12 cellular contexts compared by ENCODE assay signal in genomic region chrX:12972867-12973560, GRCh38. TPM values are rescaled to one million over a fixed set of nuclear protein-coding genes. Genes with fewer than 3 reads are reported as not detected.
A peak's percentile ranks its signal among the peaks of the same experiment; 100 is the strongest.
DNase-seq lines count a peak whose midpoint lies in the region; ATAC-seq and TF ChIP-seq lines count a peak whose summit lies in the region.
"Had no signal": no experiment of that assay in that cellular context is flagged by ENCODE, and none has a peak within 500 bp of the region (broad histone marks: within the 10 kb centered on the region; RNA-seq: fewer than 3 reads in every experiment).

No MANE protein-coding gene starts in this region.

- 60% methylated on average over 12 of the region's 12 CpGs for WGBS in right lobe of liver (ENCODE audit: insufficient coverage, low coverage, low lambda C conversion rate, missing lambda C conversion rate)

- no peaks in the 10 kb centered on the region for H3K9me3 Mint-ChIP-seq in activated CD4-positive, alpha-beta T cell treated with anti-CD3 and anti-CD28 coated beads for 36 hours (ENCODE audit: low read depth)
- no peaks in the 10 kb centered on the region for H3K9me3 Mint-ChIP-seq in activated T-helper 2 cell treated with anti-CD3 and anti-CD28 coated beads, Interferon-gamma antibody, Interleukin-2, Interleukin-4, amounts not matched to agents 10 μg/mL and 5 μg/mL and 100 μg/mL, durations not matched to agents 14 hours and 24 hours and 36 hours

- no peaks in the 10 kb centered on the region for H3K9me3 ChIP-seq in right lobe of liver

- no peak for TF ChIP-seq CTCF in right lobe of liver (IDR thresholded peaks at IDR 0.05)

- DNase-seq in activated CD4-positive, alpha-beta T cell treated with anti-CD3 and anti-CD28 coated beads for 36 hours: no peak
- no peak for DNase-seq in activated CD4-positive, alpha-beta T cell treated with anti-CD3 and anti-CD28 coated beads, Interleukin-2, amount 50 U/mL, for 48 hours
- DNase-seq in activated T-helper 2 cell treated with anti-CD3 and anti-CD28 coated beads, Interferon-gamma antibody, Interleukin-2, Interleukin-4, amounts not matched to agents 10 μg/mL and 5 μg/mL and 100 μg/mL, durations not matched to agents 14 hours and 24 hours and 36 hours (ENCODE audit: low spot score): no peak
- DNase-seq in right lobe of liver (no peak), HCEC 1CT (no peak)
- DNase-seq: ACHN, H9, NCI-H774 had no signal

- peak overlapping the region; percentile 96 for H3K27ac Mint-ChIP-seq in activated CD4-positive, alpha-beta T cell treated with anti-CD3 and anti-CD28 coated beads for 36 hours
- H3K27ac Mint-ChIP-seq in activated T-helper 2 cell treated with anti-CD3 and anti-CD28 coated beads, Interferon-gamma antibody, Interleukin-2, Interleukin-4, amounts not matched to agents 10 μg/mL and 5 μg/mL and 100 μg/mL, durations not matched to agents 14 hours and 24 hours and 36 hours: peak overlapping the region; percentile 95

- no peak for TF ChIP-seq POLR2A in right lobe of liver (IDR thresholded peaks at IDR 0.05)

- no peak overlapping the region for H3K4me3 ChIP-seq in right lobe of liver

- no peaks in the 10 kb centered on the region for H3K27me3 Mint-ChIP-seq in activated CD4-positive, alpha-beta T cell treated with anti-CD3 and anti-CD28 coated beads for 36 hours
- no peaks in the 10 kb centered on the region for H3K27me3 Mint-ChIP-seq in activated T-helper 2 cell treated with anti-CD3 and anti-CD28 coated beads, Interferon-gamma antibody, Interleukin-2, Interleukin-4, amounts not matched to agents 10 μg/mL and 5 μg/mL and 100 μg/mL, durations not matched to agents 14 hours and 24 hours and 36 hours (ENCODE audit: low read depth)

- peak overlapping the region; percentile 90 for H3K4me3 Mint-ChIP-seq in activated CD4-positive, alpha-beta T cell treated with anti-CD3 and anti-CD28 coated beads for 36 hours
- peak overlapping the region; percentile 96 for H3K4me3 Mint-ChIP-seq in activated T-helper 2 cell treated with anti-CD3 and anti-CD28 coated beads, Interferon-gamma antibody, Interleukin-2, Interleukin-4, amounts not matched to agents 10 μg/mL and 5 μg/mL and 100 μg/mL, durations not matched to agents 14 hours and 24 hours and 36 hours (ENCODE audit: low read depth)

- H3K27me3 ChIP-seq in right lobe of liver: peaks cover 0 to 3% of the 10 kb centered on the region in 2 donors

- intact Hi-C loops in activated CD4-positive, alpha-beta T cell treated with anti-CD3 and anti-CD28 coated beads for 36 hours (cut with DNase I, micrococcal nuclease): loop anchor here in 1 of 2 experiments (10.0 kb wide), 1 partner anchor 402 kb away; no protein-coding TSS in a partner anchor
- intact Hi-C loops in activated T-helper 2 cell treated with anti-CD3 and anti-CD28 coated beads, Interferon-gamma antibody, Interleukin-2, Interleukin-4, amounts not matched to agents 10 μg/mL and 5 μg/mL and 100 μg/mL, durations not matched to agents 14 hours and 24 hours and 36 hours (cut with micrococcal nuclease): no loop called here
- intact Hi-C loops in right lobe of liver (cut with DNase I): no loop called here

- H3K4me1 ChIP-seq in right lobe of liver: peaks cover 0 to 7% (median 0%) of the 10 kb centered on the region in 4 donors

- POLR2A ChIA-PET in activated CD4-positive, alpha-beta T cell treated with anti-CD3 and anti-CD28 coated beads for 36 hours (lab: Charles Lee): interaction anchor here (1.7 to 4.5 kb wide), 2 partner anchors 23 to 109 kb away, joined by 5 to 19 read pairs; no protein-coding TSS in a partner anchor

- no peaks in the 10 kb centered on the region for H3K36me3 ChIP-seq in right lobe of liver

- peaks cover 47% of the 10 kb centered on the region for H3K36me3 Mint-ChIP-seq in activated CD4-positive, alpha-beta T cell treated with anti-CD3 and anti-CD28 coated beads for 36 hours (ENCODE audit: low read depth)
- H3K36me3 Mint-ChIP-seq in activated T-helper 2 cell treated with anti-CD3 and anti-CD28 coated beads, Interferon-gamma antibody, Interleukin-2, Interleukin-4, amounts not matched to agents 10 μg/mL and 5 μg/mL and 100 μg/mL, durations not matched to agents 14 hours and 24 hours and 36 hours (ENCODE audit: low read depth): peaks cover 47% of the 10 kb centered on the region

- peak overlapping the region in 2 of 3 donors; percentile 80 to 91 for H3K27ac ChIP-seq in right lobe of liver
- H3K27ac ChIP-seq in temporal lobe (ENCODE audit: low read depth, low read length): peak overlapping the region; percentile 65
- H3K27ac ChIP-seq: VCaP had no signal

- H3K4me1 Mint-ChIP-seq in activated CD4-positive, alpha-beta T cell treated with anti-CD3 and anti-CD28 coated beads for 36 hours: peaks cover 28% of the 10 kb centered on the region
- H3K4me1 Mint-ChIP-seq in activated T-helper 2 cell treated with anti-CD3 and anti-CD28 coated beads, Interferon-gamma antibody, Interleukin-2, Interleukin-4, amounts not matched to agents 10 μg/mL and 5 μg/mL and 100 μg/mL, durations not matched to agents 14 hours and 24 hours and 36 hours (ENCODE audit: low read depth): peaks cover 34% of the 10 kb centered on the region

- CTCF ChIA-PET in activated CD4-positive, alpha-beta T cell treated with anti-CD3 and anti-CD28 coated beads for 36 hours (lab: Charles Lee): interaction anchor here (0.8 to 3.0 kb wide), 6 partner anchors 16 to 1917 kb away, joined by 3 to 14 read pairs (median 3); no protein-coding TSS in a partner anchor

- no peak for ATAC-seq in activated CD4-positive, alpha-beta T cell treated with anti-CD3 and anti-CD28 coated beads for 36 hours
- ATAC-seq in right lobe of liver (no peak), HG03025 (IDR thresholded peaks at IDR 0.05; ENCODE audit: low FRiP score, unreplicated experiment) (no peak), GM19463 (IDR thresholded peaks at IDR 0.05; ENCODE audit: unreplicated experiment) (no peak)

RNA-seq across cellular contexts. Expression of gene TMSB4X, which starts 1.9 kb away (rescaled TPM):
- 1,000 to 10,000 TPM; 3,666 to 4,468 TPM for total RNA-seq in activated CD4-positive, alpha-beta T cell treated with anti-CD3 and anti-CD28 coated beads for 36 hours
- total RNA-seq in activated T-helper 2 cell treated with anti-CD3 and anti-CD28 coated beads, Interferon-gamma antibody, Interleukin-2, Interleukin-4, amounts not matched to agents 10 μg/mL and 5 μg/mL and 100 μg/mL, durations not matched to agents 14 hours and 24 hours and 36 hours: 7,759 and 7,983 TPM in 2 replicates
- 1,000 to 10,000 TPM in 1 of 6 experiments, 100 to 1,000 TPM in 5; 348 to 1,121 (median 708) TPM for total RNA-seq in right lobe of liver
- 2,203 TPM for total RNA-seq in temporal lobe
